Comparison of ENCODE assay signal across 16 cellular contexts in genomic region chr7:1105189-1105588, GRCh38. TPM values are rescaled to one million over a fixed set of nuclear protein-coding genes. Genes with fewer than 3 reads are reported as not detected.
DNase-seq lines count a peak whose midpoint lies in the region; ATAC-seq and TF ChIP-seq lines count a peak whose summit lies in the region.
"Had no signal": no experiment of that assay in that cellular context is flagged by ENCODE, and none has a peak within 500 bp of the region (broad histone marks: within the 10 kb centered on the region; RNA-seq: fewer than 3 reads in every experiment).

No MANE protein-coding gene starts in this region.

- CTCF ChIA-PET in HEK293T (lab: Yijun Ruan, JAX), result no interaction called here

- H3K9me3 ChIP-seq in right cardiac atrium (ENCODE audit: control insufficient read depth, low read length), result no peaks in the 10 kb centered on the region
- H3K9me3 ChIP-seq: colonic mucosa had no signal

- no peak overlapping the region for H3K27ac ChIP-seq in right cardiac atrium (ENCODE audit: low read length)
- H3K27ac ChIP-seq: colonic mucosa had no signal

- ATAC-seq in right cardiac atrium, result no peak
- no peak for ATAC-seq in left cardiac atrium
- ATAC-seq in HG02623 (IDR thresholded peaks at IDR 0.05; ENCODE audit: unreplicated experiment), result peak; percentile 54
- no peak for ATAC-seq in GM19452 (IDR thresholded peaks at IDR 0.05; ENCODE audit: unreplicated experiment)
- ATAC-seq in HG02938 (IDR thresholded peaks at IDR 0.05; ENCODE audit: unreplicated experiment), result no peak
- ATAC-seq: PC-3 had no signal

- H3K4me3 ChIP-seq in right cardiac atrium (ENCODE audit: low read length), result no peak overlapping the region
- H3K4me3 ChIP-seq: colonic mucosa had no signal

- DNase-seq in right cardiac atrium, result peak in 2 of 3 donors; percentile 11 to 31
- DNase-seq in left cardiac atrium, result no peak
- DNase-seq in NCI-H2107 (lab: John Stamatoyannopoulos, UW), result peak; percentile 44
- DNase-seq in HEK293T (ENCODE audit: extremely low spot score), result no peak
- DNase-seq in NCI-H1105 (lab: John Stamatoyannopoulos, UW), result no peak
- DNase-seq: ACHN; activated CD4-positive, alpha-beta memory T cell treated with anti-CD3 and anti-CD28 coated beads, Interleukin-2, amount 10 ng/mL, durations not matched to agents 7 days and 5 days; activated naive CD4-positive, alpha-beta T cell treated with anti-CD3 and anti-CD28 coated beads, Interleukin-2, amount 10 ng/mL, durations not matched to agents 7 days and 5 days; colonic mucosa; NCI-H2081 treated with DMSO at 0.1 percent for 48 hours; PC-3; trophoblast cell had no signal

- intact Hi-C loops in right cardiac atrium (cut with DNase I) (no loop called here), left cardiac atrium (cut with DNase I) (no loop called here)

- no peaks in the 10 kb centered on the region for H3K27me3 ChIP-seq in right cardiac atrium (ENCODE audit: control insufficient read depth, insufficient read depth)
- H3K27me3 ChIP-seq: colonic mucosa had no signal

- H3K4me1 ChIP-seq in right cardiac atrium (ENCODE audit: control insufficient read depth, insufficient read depth, low read length), result no peaks in the 10 kb centered on the region
- H3K4me1 ChIP-seq: colonic mucosa had no signal

- POLR2A ChIA-PET in HEK293T (lab: Yijun Ruan, JAX), result no interaction called here

- WGBS in right cardiac atrium, result 93% methylated on average over 11 of the region's 11 CpGs

TF ChIP-seq in HEK293T, 16 proteins besides CTCF, POLR2A, EP300 and RAD21:
- TF ChIP-seq NFRKB (IDR thresholded peaks at IDR 0.05), result no peak
- no peak for TF ChIP-seq FOXM1 (IDR thresholded peaks at IDR 0.05; ENCODE audit: borderline replicate concordance)
- TF ChIP-seq SUZ12 (IDR thresholded peaks at IDR 0.05), result no peak
- no peak for TF ChIP-seq CTBP1 (IDR thresholded peaks at IDR 0.05; ENCODE audit: borderline replicate concordance)
- no peak for TF ChIP-seq LEF1 (IDR thresholded peaks at IDR 0.05; ENCODE audit: borderline replicate concordance)
- no peak for TF ChIP-seq TARDBP (IDR thresholded peaks at IDR 0.05)
- TF ChIP-seq HDGF (IDR thresholded peaks at IDR 0.05; ENCODE audit: borderline replicate concordance), result no peak
- no peak for TF ChIP-seq FOXA1 (IDR thresholded peaks at IDR 0.05)
- no peak for TF ChIP-seq ARNT (IDR thresholded peaks at IDR 0.05)
- no peak for TF ChIP-seq SP1 (IDR thresholded peaks at IDR 0.05)
- no peak for TF ChIP-seq FOXK2 (IDR thresholded peaks at IDR 0.05)
- no peak for TF ChIP-seq ZNF384 (IDR thresholded peaks at IDR 0.05)
TF ChIP-seq in HEK293T: peak in this region for 0.

RNA-seq across cellular contexts. Expression of gene GPER1, which starts 17.3 kb away (rescaled TPM):
- total RNA-seq in right cardiac atrium, result 1 to 10 TPM; 3.0 to 6.7 (median 4.5) TPM
- polyA plus RNA-seq in right cardiac atrium, result 3.6 TPM
- 1 to 10 TPM; 4.6 to 7.6 TPM for total RNA-seq in left cardiac atrium
- total RNA-seq: T-helper 1 cell treated with Interleukin-12 subunit alpha and Interleukin-12 subunit beta and Interleukin-4 antibody, amounts not matched to agents 30 ng/mL and 1 ng/mL, for 36 hours had no signal

RNA-seq across cellular contexts. Expression of gene ZFAND2A, which starts 54.8 kb away (rescaled TPM):
- total RNA-seq in right cardiac atrium (10 to 100 TPM in 3 of 4 donors, 1 to 10 TPM in 1; 8.9 to 13.2 (median 11.5) TPM), left cardiac atrium (10 to 100 TPM in 1 of 2 donors, 1 to 10 TPM in 1; 9.8 to 16.7 TPM)
- 19.0 TPM for polyA plus RNA-seq in right cardiac atrium

Comparison
In these comparisons a context has a peak if more than half of its experiments do, and no peak if none do; other contexts are left out.
1. DNase-seq: peak in right cardiac atrium (2 of 3) and NCI-H2107 (single experiment); none in left cardiac atrium (single experiment), HEK293T (single experiment) and NCI-H1105 (single experiment).